ENCODE assay signal across 8 cellular contexts in genomic region chr11:16738198-16738948, GRCh38. TPM values are rescaled to one million over a fixed set of nuclear protein-coding genes. Genes with fewer than 3 reads are reported as not detected.
A peak's percentile ranks its signal among the peaks of the same experiment; 100 is the strongest.
DNase-seq lines count a peak whose midpoint lies in the region; ATAC-seq and TF ChIP-seq lines count a peak whose summit lies in the region.

Gene C11orf58 (plus strand): TSS chr11:16738647. CDS start chr11:16738779, 132 bp downstream.

- H3K36me3 Mint-ChIP-seq in endothelial cell (ENCODE audit: low read depth, unreplicated experiment) (peaks cover 6% of the 10 kb centered on the region), mesothelial cell of epicardium (peaks cover 12% of the 10 kb centered on the region)

- H3K4me3 Mint-ChIP-seq in endothelial cell (ENCODE audit: unreplicated experiment) = peak within 1 kb of the TSS; percentile 75
- peak within 1 kb of the TSS; percentile 58 for H3K4me3 Mint-ChIP-seq in mesothelial cell of epicardium

- H2AFZ ChIP-seq in OCI-LY3 (ENCODE audit: low read depth, low read length) = peak within 1 kb of the TSS; percentile 65

- peaks cover 38% of the 10 kb centered on the region for H4K20me1 ChIP-seq in OCI-LY3 (ENCODE audit: insufficient read depth, low read length)

- H3K4me2 ChIP-seq in OCI-LY3 (ENCODE audit: low read length) = peak within 1 kb of the TSS; percentile 97

- peaks cover 54% of the 10 kb centered on the region for H3K79me2 ChIP-seq in OCI-LY3 (ENCODE audit: low read length)

- no peaks in the 10 kb centered on the region for H3K9me3 ChIP-seq in OCI-LY3 (ENCODE audit: insufficient read depth, low read length)

- TF ChIP-seq CTCF in OCI-LY3 (IDR thresholded peaks at IDR 0.05; ENCODE audit: low read depth, low read length) = no peak
- no peak for TF ChIP-seq CTCF in endothelial cell (IDR thresholded peaks at IDR 0.05; ENCODE audit: unreplicated experiment)
- no peak for TF ChIP-seq CTCF in mesothelial cell of epicardium (IDR thresholded peaks at IDR 0.05; ENCODE audit: unreplicated experiment)

- H3K4me3 ChIP-seq in OCI-LY3 (ENCODE audit: low read length) = peak within 1 kb of the TSS; percentile 78

- H3K4me1 ChIP-seq in OCI-LY3 (ENCODE audit: low read length) = peaks cover 28% of the 10 kb centered on the region

- peak; percentile 90 for DNase-seq in D341Med (ENCODE audit: low spot score)
- peak; percentile 52 for DNase-seq in HuH-7 (ENCODE audit: low spot score)
- peak; percentile 92 for DNase-seq in activated CD8-positive, alpha-beta memory T cell treated with anti-CD3 and anti-CD28 coated beads, Interleukin-2, amount 50 U/mL, for 48 hours
- peak; percentile 95 for DNase-seq in endothelial cell (ENCODE audit: low spot score)
- DNase-seq in mesothelial cell of epicardium (ENCODE audit: low spot score in 2 of 2, unreplicated experiment in 2 of 2) = peak; percentile 90 to 98
- peak; percentile 89 to 90 for DNase-seq in stimulated activated CD8-positive, alpha-beta memory T cell treated with anti-CD3 and anti-CD28 coated beads, Interleukin-15, amount 100 ng/mL, for 48 hours (ENCODE audit: low read depth in 2 of 2)

- H3K27me3 Mint-ChIP-seq in endothelial cell (ENCODE audit: unreplicated experiment) = peaks cover 4% of the 10 kb centered on the region
- H3K27me3 Mint-ChIP-seq in mesothelial cell of epicardium (ENCODE audit: low read depth) = no peaks in the 10 kb centered on the region

- H3K27ac ChIP-seq in OCI-LY3 (ENCODE audit: low read length) = peak within 1 kb of the TSS; percentile 66

- H3K27ac Mint-ChIP-seq in endothelial cell (ENCODE audit: unreplicated experiment) (no peak within 1 kb of the TSS), mesothelial cell of epicardium (peak within 1 kb of the TSS; percentile 83)

- peak within 1 kb of the TSS; percentile 95 for H3K9ac ChIP-seq in OCI-LY3 (ENCODE audit: low read length)

- H3K9me3 Mint-ChIP-seq in endothelial cell (ENCODE audit: unreplicated experiment) = no peaks in the 10 kb centered on the region
- peaks cover 4% of the 10 kb centered on the region for H3K9me3 Mint-ChIP-seq in mesothelial cell of epicardium

- no peaks in the 10 kb centered on the region for H3K27me3 ChIP-seq in OCI-LY3 (ENCODE audit: low read depth, low read length)

- ATAC-seq in GM21515 (IDR thresholded peaks at IDR 0.05; ENCODE audit: unreplicated experiment) = peak; percentile 98

- H3K4me1 Mint-ChIP-seq in endothelial cell (ENCODE audit: unreplicated experiment) = peaks cover 7% of the 10 kb centered on the region
- peaks cover 13% of the 10 kb centered on the region for H3K4me1 Mint-ChIP-seq in mesothelial cell of epicardium

- H3K36me3 ChIP-seq in OCI-LY3 (replicated peaks; ENCODE audit: low read depth, low read length) = peaks cover 25% of the 10 kb centered on the region

RNA-seq across cellular contexts. Expression of gene C11orf58, which starts in this region (rescaled TPM):
- total RNA-seq in endothelial cell (ENCODE audit: unreplicated experiment) (125 TPM), mesothelial cell of epicardium (154 to 169 TPM (median 160 TPM) in 3 replicates)

Comparison
In these comparisons a context has a peak if more than half of its experiments do, and no peak if none do; other contexts are left out.
1. Peak in every context shown above with its lines: DNase-seq, ATAC-seq, H3K4me3 ChIP-seq and H3K27ac ChIP-seq.